Comparison of ENCODE assay signal across 11 cellular contexts in the genomic region with DNA sequence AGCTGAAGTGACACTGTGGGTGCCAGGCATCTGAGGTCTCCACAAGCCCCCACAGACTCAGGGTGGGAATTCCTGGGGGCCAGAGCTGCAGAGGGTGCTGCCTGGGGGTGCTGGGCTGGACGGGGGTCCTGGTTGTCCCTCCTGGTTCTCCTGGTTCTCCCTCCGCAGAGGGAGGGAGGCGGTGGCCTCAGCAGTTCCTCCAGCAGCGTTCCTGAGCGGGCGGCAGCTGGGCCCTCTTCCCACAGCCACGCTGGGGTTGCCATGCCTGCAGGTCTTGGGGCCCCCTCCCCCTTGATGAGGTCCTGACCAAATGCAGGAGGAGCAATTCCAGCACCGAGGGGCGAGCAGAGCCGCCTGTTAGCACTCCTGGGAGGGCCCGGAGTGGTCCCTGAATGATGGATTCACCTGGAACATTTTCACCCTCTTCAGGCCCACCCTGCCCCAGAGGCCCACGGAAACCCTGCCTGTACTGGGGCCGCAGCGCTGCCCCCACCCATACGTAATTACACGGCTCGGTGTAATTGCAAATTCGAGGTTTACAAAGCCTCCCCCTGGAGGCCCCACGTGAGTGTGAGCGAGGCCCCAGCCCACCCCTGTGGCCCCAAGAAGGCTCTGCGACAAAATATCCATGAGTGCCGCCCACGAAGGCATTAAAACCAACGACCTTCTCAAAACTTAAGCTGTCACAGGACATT. TPM values are rescaled to one million over a fixed set of nuclear protein-coding genes. Genes with fewer than 3 reads are reported as not detected.
DNase-seq lines count a peak whose midpoint lies in the region; ATAC-seq and TF ChIP-seq lines count a peak whose summit lies in the region.
"Had no signal": no experiment of that assay in that cellular context is flagged by ENCODE, and none has a peak within 500 bp of the region (broad histone marks: within the 10 kb centered on the region; RNA-seq: fewer than 3 reads in every experiment).

No MANE protein-coding gene starts in this region.

- H3K4me1 ChIP-seq in thymus (ENCODE audit: control insufficient read depth, insufficient read depth, low read length): peaks cover 12% of the 10 kb centered on the region

- ATAC-seq in activated T-cell treated with anti-CD3 and anti-CD28 coated beads, Interleukin-2, amount 50 U/mL, for 4 hours: peak; percentile 6 to 7
- ATAC-seq in activated CD8-positive, alpha-beta T cell treated with anti-CD3 and anti-CD28 coated beads for 36 hours: peak; percentile 9
- no peak for ATAC-seq in HG02642 (IDR thresholded peaks at IDR 0.05; ENCODE audit: poor library complexity, unreplicated experiment)
- ATAC-seq: GM12878, psoas muscle had no signal

- intact Hi-C loops in activated CD8-positive, alpha-beta T cell treated with anti-CD3 and anti-CD28 coated beads for 36 hours (cut with micrococcal nuclease): loop anchor here (10.0 kb wide), 1 partner anchor 594 kb away; no protein-coding TSS in a partner anchor

- no peaks in the 10 kb centered on the region for H3K9me3 ChIP-seq in thymus (ENCODE audit: control insufficient read depth)
- H3K9me3 ChIP-seq: psoas muscle had no signal

- H3K4me3 ChIP-seq in thymus (ENCODE audit: low read length) (peak overlapping the region; percentile 37), brain microvascular endothelial cell (ENCODE audit: low read depth, low read length) (no peak overlapping the region)
- H3K4me3 ChIP-seq: GM12878, psoas muscle had no signal

- H3K4me3 Mint-ChIP-seq in activated T-cell treated with anti-CD3 and anti-CD28 coated beads, Interleukin-2, amount 50 U/mL, for 4 hours: peak overlapping the region; percentile 87
- peak overlapping the region; percentile 78 for H3K4me3 Mint-ChIP-seq in activated CD8-positive, alpha-beta T cell treated with anti-CD3 and anti-CD28 coated beads for 36 hours
- peak overlapping the region; percentile 91 to 97 (median 94) for H3K4me3 Mint-ChIP-seq in immature natural killer cell

- no peak for TF ChIP-seq CTCF in activated CD8-positive, alpha-beta T cell treated with anti-CD3 and anti-CD28 coated beads for 36 hours (IDR thresholded peaks at IDR 0.05)
- TF ChIP-seq CTCF in brain microvascular endothelial cell (IDR thresholded peaks at IDR 0.05; ENCODE audit: low read depth, low read length, missing control alignments): no peak

- H3K36me3 Mint-ChIP-seq in activated T-cell treated with anti-CD3 and anti-CD28 coated beads, Interleukin-2, amount 50 U/mL, for 4 hours (ENCODE audit: insufficient read depth): peaks cover 3% of the 10 kb centered on the region
- no peaks in the 10 kb centered on the region for H3K36me3 Mint-ChIP-seq in activated CD8-positive, alpha-beta T cell treated with anti-CD3 and anti-CD28 coated beads for 36 hours (ENCODE audit: low read depth)
- peaks cover 0 to 10% (median 4%) of the 10 kb centered on the region in 3 donors for H3K36me3 Mint-ChIP-seq in immature natural killer cell

- DNase-seq in activated T-cell treated with anti-CD3 and anti-CD28 coated beads, Interleukin-2, amount 50 U/mL, for 4 hours: no peak
- DNase-seq in activated T-cell treated with anti-CD3 and anti-CD28 coated beads for 4 hours (no peak), immature natural killer cell (peak; percentile 30 to 58 (median 51)), amygdala (lab: John Stamatoyannopoulos, UW) (no peak), brain microvascular endothelial cell (no peak)
- DNase-seq in activated CD8-positive, alpha-beta T cell treated with anti-CD3 and anti-CD28 coated beads for 36 hours: peak; percentile 58

- peaks cover 65% of the 10 kb centered on the region for H3K4me1 Mint-ChIP-seq in activated T-cell treated with anti-CD3 and anti-CD28 coated beads, Interleukin-2, amount 50 U/mL, for 4 hours (ENCODE audit: low read depth)
- H3K4me1 Mint-ChIP-seq in activated CD8-positive, alpha-beta T cell treated with anti-CD3 and anti-CD28 coated beads for 36 hours (ENCODE audit: low read depth): peaks cover 68% of the 10 kb centered on the region
- H3K4me1 Mint-ChIP-seq in immature natural killer cell: peaks cover 72% of the 10 kb centered on the region in 2 donors

- no peaks in the 10 kb centered on the region for H3K27me3 Mint-ChIP-seq in activated T-cell treated with anti-CD3 and anti-CD28 coated beads, Interleukin-2, amount 50 U/mL, for 4 hours (ENCODE audit: low read depth)
- H3K27me3 Mint-ChIP-seq in activated CD8-positive, alpha-beta T cell treated with anti-CD3 and anti-CD28 coated beads for 36 hours: no peaks in the 10 kb centered on the region
- H3K27me3 Mint-ChIP-seq in immature natural killer cell (ENCODE audit: low read depth in 3 of 3): peaks cover 0 to 8% (median 0%) of the 10 kb centered on the region in 3 donors

- no peaks in the 10 kb centered on the region for H3K27me3 ChIP-seq in thymus (ENCODE audit: control insufficient read depth, insufficient read depth)
- no peaks in the 10 kb centered on the region for H3K27me3 ChIP-seq in brain microvascular endothelial cell (replicated peaks)

- in situ Hi-C loops in brain microvascular endothelial cell (cut with HindIII; ENCODE audit: low pct_ligation_motif_present, low sequenced_read_pairs): no loop called here

- POLR2A ChIA-PET in activated CD8-positive, alpha-beta T cell treated with anti-CD3 and anti-CD28 coated beads for 36 hours (lab: Charles Lee): interaction anchor here (0.5 to 1.9 kb wide), 4 partner anchors 31 to 756 kb away, joined by 3 to 5 read pairs (median 3); partner anchors contain the start of genes ASCL2, CARS1 and TSSC4

- H3K36me3 ChIP-seq in thymus (ENCODE audit: control insufficient read depth, insufficient read depth) (peaks cover 7% of the 10 kb centered on the region), brain microvascular endothelial cell (replicated peaks) (no peaks in the 10 kb centered on the region)

- no peaks in the 10 kb centered on the region for H3K9me3 Mint-ChIP-seq in activated T-cell treated with anti-CD3 and anti-CD28 coated beads, Interleukin-2, amount 50 U/mL, for 4 hours
- no peaks in the 10 kb centered on the region for H3K9me3 Mint-ChIP-seq in activated CD8-positive, alpha-beta T cell treated with anti-CD3 and anti-CD28 coated beads for 36 hours
- H3K9me3 Mint-ChIP-seq in immature natural killer cell: no peaks in the 10 kb centered on the region

- H3K27ac ChIP-seq in thymus (ENCODE audit: low read depth) (peak overlapping the region; percentile 55), brain microvascular endothelial cell (no peak overlapping the region)
- H3K27ac ChIP-seq: psoas muscle had no signal

- WGBS in thymus: 13% methylated on average over 24 of the region's 24 CpGs

- H3K27ac Mint-ChIP-seq in activated CD8-positive, alpha-beta T cell treated with anti-CD3 and anti-CD28 coated beads for 36 hours: peak overlapping the region; percentile 88
- peak overlapping the region; percentile 90 to 96 (median 94) for H3K27ac Mint-ChIP-seq in immature natural killer cell

- CTCF ChIA-PET in activated CD8-positive, alpha-beta T cell treated with anti-CD3 and anti-CD28 coated beads for 36 hours (lab: Charles Lee): interaction anchor here (1.3 to 13.9 kb wide), 8 partner anchors 9 to 232 kb away, joined by 3 to 381 read pairs (median 14); partner anchors contain the start of gene TSSC4

RNA-seq across cellular contexts. Expression of gene C11orf21, which starts 0.6 kb away (rescaled TPM):
- 1 to 10 TPM; 1.3 to 2.9 (median 1.8) TPM for total RNA-seq in activated T-cell treated with anti-CD3 and anti-CD28 coated beads, Interleukin-2, amount 50 U/mL, for 4 hours
- total RNA-seq in activated CD8-positive, alpha-beta T cell treated with anti-CD3 and anti-CD28 coated beads for 36 hours: 1 to 10 TPM; 2.1 to 2.2 TPM
- 10 to 100 TPM; 36.3 to 57.5 (median 36.6) TPM for polyA plus RNA-seq in immature natural killer cell
- polyA plus RNA-seq in thymus: 18.9 TPM
- total RNA-seq: M059J had no signal

RNA-seq across cellular contexts. Expression of gene TSPAN32, which starts 0.7 kb away (rescaled TPM):
- 1 to 10 TPM; 2.9 to 4.6 (median 4.3) TPM for total RNA-seq in activated T-cell treated with anti-CD3 and anti-CD28 coated beads, Interleukin-2, amount 50 U/mL, for 4 hours
- total RNA-seq in activated CD8-positive, alpha-beta T cell treated with anti-CD3 and anti-CD28 coated beads for 36 hours: 1 to 10 TPM; 3.1 to 4.9 TPM
- polyA plus RNA-seq in immature natural killer cell (100 to 1,000 TPM; 132 to 223 (median 200) TPM), thymus (15.7 TPM)
- total RNA-seq: GM12878 had no signal

RNA-seq across cellular contexts. Expression of gene ASCL2, which starts 30.7 kb away (rescaled TPM):
- total RNA-seq in activated T-cell treated with anti-CD3 and anti-CD28 coated beads, Interleukin-2, amount 50 U/mL, for 4 hours: 1 to 10 TPM; 1.2 to 2.4 (median 1.7) TPM
- 1 to 10 TPM; 2.7 to 3.4 TPM for total RNA-seq in activated CD8-positive, alpha-beta T cell treated with anti-CD3 and anti-CD28 coated beads for 36 hours
- polyA plus RNA-seq in immature natural killer cell (10 to 100 TPM in 2 of 3 donors, 1 to 10 TPM in 1; 9.7 to 60.0 (median 18.2) TPM), thymus (1.6 TPM)
- total RNA-seq: GM12878, M059J, psoas muscle had no signal
- polyA plus RNA-seq: GM12878 had no signal

Comparison
In these comparisons a context has a peak if more than half of its experiments do, and no peak if none do; other contexts are left out.
1. DNase-seq: peak in activated CD8-positive, alpha-beta T cell treated with anti-CD3 and anti-CD28 coated beads for 36 hours (single experiment) and immature natural killer cell (3 of 3); none in activated T-cell treated with anti-CD3 and anti-CD28 coated beads, Interleukin-2, amount 50 U/mL, for 4 hours (single experiment), activated T-cell treated with anti-CD3 and anti-CD28 coated beads for 4 hours (single experiment), amygdala (0 of 56) and brain microvascular endothelial cell (single experiment).
2. Peak in every context shown above with its lines, with median percentiles within 50 percentile points of each other: H3K4me3 Mint-ChIP-seq.